ENCODE assay signal across 16 cellular contexts in genomic region chr21:38342734-38343133, GRCh38.
"Had no signal": no experiment of that assay in that cellular context is flagged by ENCODE, and none has a peak within 500 bp of the region (broad histone marks: within the 10 kb centered on the region; RNA-seq: fewer than 3 reads in every experiment).

No MANE protein-coding gene starts in this region.

- H3K27ac Mint-ChIP-seq: activated CD4-positive, alpha-beta T cell treated with anti-CD3 and anti-CD28 coated beads, Interleukin-2, amount 10 ng/mL, durations not matched to agents 7 days and 5 days; activated naive CD8-positive, alpha-beta T cell treated with anti-CD3 and anti-CD28 coated beads for 36 hours; activated T-helper 1 cell treated with anti-CD3 and anti-CD28 coated beads, Interleukin-12 subunit alpha, Interleukin-12 subunit beta, Interleukin-2, Interleukin-4 antibody, amounts not matched to agents 30 ng/mL and 10 ng/mL and 1 ng/mL, durations not matched to agents 14 hours and 24 hours and 36 hours had no signal

- H3K27me3 Mint-ChIP-seq: activated CD4-positive, alpha-beta T cell treated with anti-CD3 and anti-CD28 coated beads, Interleukin-2, amount 10 ng/mL, durations not matched to agents 7 days and 5 days; activated naive CD8-positive, alpha-beta T cell treated with anti-CD3 and anti-CD28 coated beads for 36 hours; stimulated activated naive CD8-positive, alpha-beta T cell treated with anti-CD3 and anti-CD28 coated beads, Interleukin-15, amount 100 ng/mL, for 72 hours had no signal

- H3K4me3 ChIP-seq: cardiac muscle cell, prostate gland, right lobe of liver, testis, vagina had no signal

- H3K4me1 Mint-ChIP-seq: activated CD4-positive, alpha-beta T cell treated with anti-CD3 and anti-CD28 coated beads, Interleukin-2, amount 10 ng/mL, durations not matched to agents 7 days and 5 days; activated naive CD8-positive, alpha-beta T cell treated with anti-CD3 and anti-CD28 coated beads for 36 hours; stimulated activated naive CD8-positive, alpha-beta T cell treated with anti-CD3 and anti-CD28 coated beads, Interleukin-15, amount 100 ng/mL, for 72 hours had no signal

- ATAC-seq: esophagus mucosa; left ventricle myocardium superior; stimulated activated naive CD8-positive, alpha-beta T cell treated with anti-CD3 and anti-CD28 coated beads, Interleukin-15, amount 100 ng/mL, for 72 hours had no signal

- H3K27me3 ChIP-seq: cardiac muscle cell, right lobe of liver, testis, vagina had no signal

- H3K36me3 Mint-ChIP-seq: activated naive CD8-positive, alpha-beta T cell treated with anti-CD3 and anti-CD28 coated beads for 36 hours had no signal

- H3K27ac ChIP-seq: cardiac muscle cell, prostate gland, right lobe of liver, testis, vagina had no signal

- H3K9me3 Mint-ChIP-seq: activated naive CD8-positive, alpha-beta T cell treated with anti-CD3 and anti-CD28 coated beads for 36 hours; nephron had no signal

- H3K9me3 ChIP-seq: prostate gland, right lobe of liver, testis, vagina had no signal

- H3K4me1 ChIP-seq: prostate gland, testis, vagina had no signal

- DNase-seq: activated CD4-positive, alpha-beta T cell treated with anti-CD3 and anti-CD28 coated beads, Interleukin-2, amount 10 ng/mL, durations not matched to agents 7 days and 5 days; activated CD4-positive, CD25-positive, alpha-beta regulatory T cell; activated naive CD8-positive, alpha-beta T cell treated with anti-CD3 and anti-CD28 coated beads for 36 hours; hypothalamus; kidney; left ventricle myocardium superior; nucleus accumbens; right lobe of liver; stimulated activated naive CD8-positive, alpha-beta T cell treated with anti-CD3 and anti-CD28 coated beads, Interleukin-15, amount 100 ng/mL, for 72 hours; testis had no signal

- H3K36me3 ChIP-seq: cardiac muscle cell, prostate gland, right lobe of liver, vagina had no signal

- H3K4me3 Mint-ChIP-seq: activated CD4-positive, alpha-beta T cell treated with anti-CD3 and anti-CD28 coated beads, Interleukin-2, amount 10 ng/mL, durations not matched to agents 7 days and 5 days; activated naive CD8-positive, alpha-beta T cell treated with anti-CD3 and anti-CD28 coated beads for 36 hours; activated T-helper 1 cell treated with anti-CD3 and anti-CD28 coated beads, Interleukin-12 subunit alpha, Interleukin-12 subunit beta, Interleukin-2, Interleukin-4 antibody, amounts not matched to agents 30 ng/mL and 10 ng/mL and 1 ng/mL, durations not matched to agents 14 hours and 24 hours and 36 hours; nephron; stimulated activated naive CD8-positive, alpha-beta T cell treated with anti-CD3 and anti-CD28 coated beads, Interleukin-15, amount 100 ng/mL, for 72 hours had no signal
